1 cellular context compared by ENCODE assay signal in the genomic region with DNA sequence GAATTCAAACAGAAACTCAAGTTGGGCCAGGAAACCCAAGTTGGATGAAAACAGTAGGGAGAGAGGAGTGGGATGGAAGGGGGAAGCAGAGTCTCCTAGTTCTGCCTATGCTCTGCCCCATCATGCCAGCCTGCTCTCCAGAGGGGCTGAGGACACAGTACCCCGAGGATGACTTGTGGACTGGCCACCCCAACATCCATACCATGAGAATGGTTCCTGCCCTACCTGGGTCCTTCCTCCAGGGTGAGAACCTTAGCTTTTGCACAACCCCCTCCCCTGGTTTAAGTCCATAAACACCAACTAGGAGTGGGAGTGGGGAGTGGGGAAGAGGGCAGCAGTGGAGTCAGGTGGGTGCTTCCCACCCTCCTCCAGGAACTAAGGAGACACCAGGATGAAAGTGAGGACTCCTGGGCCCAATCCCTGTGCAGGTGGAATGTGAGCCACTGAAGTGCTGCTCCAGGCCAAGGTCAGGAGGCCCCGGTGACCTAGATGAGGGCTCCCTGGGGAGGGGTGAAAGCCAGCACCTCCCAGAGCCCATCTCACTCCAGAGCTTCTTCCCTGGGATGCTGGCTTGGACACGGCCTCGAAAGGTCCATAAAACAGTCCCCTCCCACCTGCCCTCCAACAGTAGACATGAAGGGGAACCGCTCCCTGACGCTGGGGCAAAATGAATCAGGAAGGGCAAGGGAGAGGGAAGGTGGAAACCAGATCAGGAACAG.
TF ChIP-seq lines count a peak whose summit lies in the region.

No MANE protein-coding gene starts in this region.

TF ChIP-seq in IMR-90, 13 proteins besides CTCF, POLR2A, EP300 and RAD21:
- no peak for TF ChIP-seq SMC3 (IDR thresholded peaks at IDR 0.05; ENCODE audit: low read depth, low read length)
- TF ChIP-seq USF2 (IDR thresholded peaks at IDR 0.05; ENCODE audit: low read depth, low read length) = no peak
- TF ChIP-seq CHD1 (IDR thresholded peaks at IDR 0.05; ENCODE audit: low read depth, low read length) = no peak
- TF ChIP-seq RFX5 (IDR thresholded peaks at IDR 0.05; ENCODE audit: low read depth, low read length) = no peak
- no peak for TF ChIP-seq ELK1 (IDR thresholded peaks at IDR 0.05; ENCODE audit: borderline replicate concordance, low read depth, low read length)
- no peak for TF ChIP-seq MAFK (IDR thresholded peaks at IDR 0.05; ENCODE audit: low read depth, low read length)
- TF ChIP-seq BHLHE40 (IDR thresholded peaks at IDR 0.05; ENCODE audit: low read depth, low read length) = no peak
- TF ChIP-seq CEBPB (IDR thresholded peaks at IDR 0.05; ENCODE audit: low read depth, low read length) = no peak
- no peak for TF ChIP-seq MAZ (IDR thresholded peaks at IDR 0.05; ENCODE audit: borderline replicate concordance, low read depth, low read length)
- TF ChIP-seq FOS (IDR thresholded peaks at IDR 0.05; ENCODE audit: low read depth, low read length) = no peak
- no peak for TF ChIP-seq RCOR1 (IDR thresholded peaks at IDR 0.05; ENCODE audit: insufficient replicate concordance, low read length)
- TF ChIP-seq MXI1 (IDR thresholded peaks at IDR 0.05; ENCODE audit: borderline replicate concordance, low read depth, low read length) = no peak
- TF ChIP-seq NFE2L2 (IDR thresholded peaks at IDR 0.05; ENCODE audit: low read depth, low read length) = no peak
TF ChIP-seq in IMR-90: peak in this region for 0.
